In the genomic region with DNA sequence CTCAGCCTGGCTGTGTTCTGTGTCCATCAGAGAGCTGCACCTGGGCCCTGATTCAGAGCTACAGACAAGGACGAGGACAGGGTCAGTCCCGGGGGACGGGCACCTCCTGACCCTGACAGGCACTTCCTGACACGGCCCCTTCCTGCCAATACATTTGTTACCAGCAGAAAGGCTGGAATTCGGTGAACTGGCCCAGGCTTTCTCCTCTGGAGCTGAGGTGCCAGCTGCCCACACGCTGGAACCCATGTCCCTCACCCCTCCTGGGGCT, we compare ENCODE assay signal across 1 cellular context.
TF ChIP-seq lines count a peak whose summit lies in the region.

No MANE protein-coding gene starts in this region.

TF ChIP-seq in HepG2, 621 proteins besides CTCF, POLR2A, EP300 and RAD21:
- TF ChIP-seq RERE (CRISPR knock-in tag; IDR thresholded peaks at IDR 0.05; ENCODE audit: low read depth) (no peak), E2F1 (CRISPR knock-in tag; IDR thresholded peaks at IDR 0.05) (no peak), ZNF468 (CRISPR knock-in tag; IDR thresholded peaks at IDR 0.05) (no peak), SIN3B (IDR thresholded peaks at IDR 0.05; ENCODE audit: low read length) (no peak), ZNF383 (CRISPR knock-in tag; IDR thresholded peaks at IDR 0.05; ENCODE audit: borderline replicate concordance) (no peak), SAFB2 (CRISPR knock-in tag; IDR thresholded peaks at IDR 0.05; ENCODE audit: borderline replicate concordance, low read depth) (no peak), ZNF879 (CRISPR knock-in tag; IDR thresholded peaks at IDR 0.05) (no peak), ZMYM2 (CRISPR knock-in tag; IDR thresholded peaks at IDR 0.05) (no peak), PREB (CRISPR knock-in tag; IDR thresholded peaks at IDR 0.05) (no peak), STAT5B (CRISPR knock-in tag; IDR thresholded peaks at IDR 0.05) (no peak), ZNF670 (CRISPR knock-in tag; IDR thresholded peaks at IDR 0.05; ENCODE audit: borderline replicate concordance) (no peak), PHB2 (IDR thresholded peaks at IDR 0.05; ENCODE audit: partially characterized antibody) (no peak), ZMYM4 (CRISPR knock-in tag; IDR thresholded peaks at IDR 0.05) (no peak), RAD51 (IDR thresholded peaks at IDR 0.05; ENCODE audit: borderline replicate concordance) (no peak)
